In the genomic region with DNA sequence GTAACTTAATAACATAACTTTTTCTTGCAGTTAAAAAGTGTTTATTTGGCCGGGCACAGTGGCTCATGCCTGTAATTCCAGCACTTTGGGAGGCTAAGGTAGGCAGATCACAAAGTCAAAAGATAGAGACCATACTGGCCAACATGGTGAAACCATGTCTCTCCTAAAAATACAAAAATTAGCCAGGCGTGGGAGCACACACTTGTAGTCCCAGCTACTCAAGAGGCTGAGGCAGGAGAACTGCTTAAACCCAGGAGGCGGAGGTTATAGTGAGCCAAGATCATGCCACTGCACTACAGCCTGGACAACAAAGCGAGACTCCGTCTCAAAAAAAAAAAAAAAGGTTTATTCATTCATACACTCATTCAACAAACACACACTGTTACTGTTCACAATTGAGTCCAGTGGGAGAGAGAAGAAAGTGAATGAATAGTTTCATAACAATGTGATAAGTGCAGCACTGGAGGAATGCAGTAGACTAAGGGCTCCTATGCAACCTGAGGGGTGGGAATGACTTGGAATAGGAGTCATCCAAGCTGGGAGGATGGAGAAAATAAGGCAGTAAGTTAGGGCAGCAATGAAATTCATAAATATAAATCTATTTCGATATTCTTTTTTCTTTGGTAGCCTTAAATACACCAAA, we compare ENCODE assay signal across 11 cellular contexts. TPM values are rescaled to one million over a fixed set of nuclear protein-coding genes. Genes with fewer than 3 reads are reported as not detected.
DNase-seq lines count a peak whose midpoint lies in the region; ATAC-seq and TF ChIP-seq lines count a peak whose summit lies in the region.
"Had no signal": no experiment of that assay in that cellular context is flagged by ENCODE, and none has a peak within 500 bp of the region (broad histone marks: within the 10 kb centered on the region; RNA-seq: fewer than 3 reads in every experiment).

No MANE protein-coding gene starts in this region.

- peaks cover 71% of the 10 kb centered on the region for H3K4me1 Mint-ChIP-seq in activated naive CD4-positive, alpha-beta T cell treated with anti-CD3 and anti-CD28 coated beads for 36 hours (ENCODE audit: low read depth)
- H3K4me1 Mint-ChIP-seq in immature natural killer cell: peaks cover 62 to 66% of the 10 kb centered on the region in 2 donors

- intact Hi-C loops in activated naive CD4-positive, alpha-beta T cell treated with anti-CD3 and anti-CD28 coated beads for 36 hours (cut with micrococcal nuclease): loop anchor here (5.0 kb wide), 2 partner anchors 37 to 832 kb away; no protein-coding TSS in a partner anchor
- intact Hi-C loops in left lung (cut with DNase I) (no loop called here), posterior vena cava (cut with DNase I) (loop anchor here in 1 of 2 donors (10.0 kb wide), 1 partner anchor 276 kb away; no protein-coding TSS in a partner anchor)

- H3K27ac Mint-ChIP-seq in activated naive CD4-positive, alpha-beta T cell treated with anti-CD3 and anti-CD28 coated beads for 36 hours: peak overlapping the region; percentile 97
- H3K27ac Mint-ChIP-seq in immature natural killer cell: peak overlapping the region; percentile 95 to 100 (median 100)

- H3K4me1 ChIP-seq in thymus (ENCODE audit: control insufficient read depth, insufficient read depth, low read length): peaks cover 52% of the 10 kb centered on the region
- peaks cover 0 to 51% of the 10 kb centered on the region in 2 donors for H3K4me1 ChIP-seq in left lung
- H3K4me1 ChIP-seq in smooth muscle cell (ENCODE audit: low read depth): peaks cover 14% of the 10 kb centered on the region

- H3K27me3 ChIP-seq in SU-DHL-6 (ENCODE audit: low read length) (no peaks in the 10 kb centered on the region), thymus (ENCODE audit: control insufficient read depth, insufficient read depth) (no peaks in the 10 kb centered on the region), left lung (no peaks in the 10 kb centered on the region), smooth muscle cell (ENCODE audit: low read depth) (no peaks in the 10 kb centered on the region)
- H3K27me3 ChIP-seq: neutrophil had no signal

- H3K9me3 Mint-ChIP-seq in activated naive CD4-positive, alpha-beta T cell treated with anti-CD3 and anti-CD28 coated beads for 36 hours: no peaks in the 10 kb centered on the region
- H3K9me3 Mint-ChIP-seq in immature natural killer cell: no peaks in the 10 kb centered on the region

- DNase-seq in activated naive CD4-positive, alpha-beta T cell treated with anti-CD3 and anti-CD28 coated beads for 36 hours: no peak
- DNase-seq in activated naive CD4-positive, alpha-beta T cell treated with Interleukin-2 at 50 U/mL for 16 hours: no peak
- DNase-seq in immature natural killer cell: no peak
- DNase-seq in left lung: no peak
- DNase-seq in smooth muscle cell (lab: John Stamatoyannopoulos, UW; ENCODE audit: unreplicated experiment): no peak
- no peak for DNase-seq in posterior vena cava (ENCODE audit: low spot score)
- DNase-seq: left colon, NCI-H1694 treated with DMSO at 0.1 percent for 48 hours had no signal

- H3K9ac ChIP-seq in SU-DHL-6 (ENCODE audit: low read length) (peak overlapping the region; percentile 62), smooth muscle cell (ENCODE audit: low read depth) (no peak overlapping the region)

- H3K9me3 ChIP-seq in SU-DHL-6 (ENCODE audit: insufficient read depth, low read length): no peaks in the 10 kb centered on the region
- no peaks in the 10 kb centered on the region for H3K9me3 ChIP-seq in thymus (ENCODE audit: control insufficient read depth)
- no peaks in the 10 kb centered on the region for H3K9me3 ChIP-seq in left lung
- H3K9me3 ChIP-seq in smooth muscle cell (replicated peaks; ENCODE audit: low read depth): no peaks in the 10 kb centered on the region
- H3K9me3 ChIP-seq: neutrophil had no signal

- no peaks in the 10 kb centered on the region for H3K9me2 ChIP-seq in SU-DHL-6 (replicated peaks; ENCODE audit: insufficient read depth, low read length)

- peak overlapping the region; percentile 32 for H3K4me3 ChIP-seq in SU-DHL-6 (ENCODE audit: insufficient read depth, low read length, poor library complexity, severe bottlenecking)
- peak overlapping the region; percentile 49 for H3K4me3 ChIP-seq in thymus (ENCODE audit: low read length)
- H3K4me3 ChIP-seq in left lung: no peak overlapping the region
- H3K4me3 ChIP-seq in smooth muscle cell: no peak overlapping the region

- H3K79me2 ChIP-seq in SU-DHL-6 (ENCODE audit: insufficient read depth, low read length) (peaks cover 32% of the 10 kb centered on the region), smooth muscle cell (ENCODE audit: low read depth) (peaks cover 23% of the 10 kb centered on the region)

- H4K20me1 ChIP-seq in SU-DHL-6 (ENCODE audit: low read depth, low read length) (no peaks in the 10 kb centered on the region), smooth muscle cell (ENCODE audit: low read depth) (peaks cover 51% of the 10 kb centered on the region)

- no peak for ATAC-seq in left lung

- CTCF ChIA-PET in activated naive CD4-positive, alpha-beta T cell treated with anti-CD3 and anti-CD28 coated beads for 36 hours (lab: Charles Lee): interaction anchor here (0.6 to 7.6 kb wide), 58 partner anchors 9 to 846 kb away, joined by 3 to 149 read pairs (median 6); a partner anchor contains a TSS

- no peak for TF ChIP-seq CTCF in SU-DHL-6 (IDR thresholded peaks at IDR 0.05; ENCODE audit: insufficient read depth, low read length, poor library complexity, severe bottlenecking)
- TF ChIP-seq CTCF in left lung (IDR thresholded peaks at IDR 0.05): no peak
- TF ChIP-seq CTCF in smooth muscle cell (IDR thresholded peaks at IDR 0.05; ENCODE audit: borderline replicate concordance, insufficient read depth, poor library complexity, severe bottlenecking): no peak

- 75% methylated on average over 6 of the region's 6 CpGs for WGBS in thymus
- WGBS in smooth muscle cell (ENCODE audit: low lambda C conversion rate): 98% methylated on average over 6 of the region's 6 CpGs

- H3K27ac ChIP-seq in SU-DHL-6 (ENCODE audit: low read depth, low read length) (peak overlapping the region; percentile 95), thymus (ENCODE audit: low read depth) (peak overlapping the region; percentile 94), left lung (peak overlapping the region in 1 of 2 donors; percentile 39), smooth muscle cell (ENCODE audit: low read depth) (no peak overlapping the region)
- H3K27ac ChIP-seq: neutrophil had no signal

- H3K27me3 Mint-ChIP-seq in activated naive CD4-positive, alpha-beta T cell treated with anti-CD3 and anti-CD28 coated beads for 36 hours (ENCODE audit: low read depth): no peaks in the 10 kb centered on the region
- peaks cover 0 to 15% (median 0%) of the 10 kb centered on the region in 3 donors for H3K27me3 Mint-ChIP-seq in immature natural killer cell (ENCODE audit: low read depth in 3 of 3)

- H3K4me2 ChIP-seq in SU-DHL-6 (ENCODE audit: low read depth, low read length, poor library complexity, severe bottlenecking): peak overlapping the region; percentile 92
- H3K4me2 ChIP-seq in smooth muscle cell: no peak overlapping the region

- H3K4me3 Mint-ChIP-seq in activated naive CD4-positive, alpha-beta T cell treated with anti-CD3 and anti-CD28 coated beads for 36 hours: peak overlapping the region; percentile 85
- H3K4me3 Mint-ChIP-seq in immature natural killer cell: peak overlapping the region; percentile 56 to 81 (median 73)

- H3K36me3 ChIP-seq in SU-DHL-6 (ENCODE audit: low read length) (peaks cover 7% of the 10 kb centered on the region; the same call in 1 of the 2 replicates), thymus (ENCODE audit: control insufficient read depth, insufficient read depth) (peaks cover 24% of the 10 kb centered on the region), left lung (peaks cover 0 to 87% of the 10 kb centered on the region in 2 donors), smooth muscle cell (ENCODE audit: low read depth) (peaks cover 7% of the 10 kb centered on the region)

- no peak overlapping the region for H2AFZ ChIP-seq in SU-DHL-6 (ENCODE audit: low read depth, low read length, severe bottlenecking)
- H2AFZ ChIP-seq in smooth muscle cell (ENCODE audit: low read depth): no peak overlapping the region

- H3K36me3 Mint-ChIP-seq in activated naive CD4-positive, alpha-beta T cell treated with anti-CD3 and anti-CD28 coated beads for 36 hours (ENCODE audit: low read depth): peaks cover 67% of the 10 kb centered on the region
- H3K36me3 Mint-ChIP-seq in immature natural killer cell: peaks cover 16 to 21% (median 19%) of the 10 kb centered on the region in 3 donors

- H3F3A ChIP-seq in SU-DHL-6 (ENCODE audit: insufficient read depth) (peaks cover 82% of the 10 kb centered on the region), smooth muscle cell (ENCODE audit: low read depth) (peaks cover 12% of the 10 kb centered on the region)

RNA-seq across cellular contexts. Expression of a gene that starts 19.8 kb away (rescaled TPM):
- total RNA-seq in activated naive CD4-positive, alpha-beta T cell treated with anti-CD3 and anti-CD28 coated beads for 36 hours: 100 to 1,000 TPM; 219 to 226 TPM
- polyA plus RNA-seq in immature natural killer cell (100 to 1,000 TPM; 602 to 622 (median 602) TPM), thymus (237 TPM), smooth muscle cell (519 and 571 TPM in 2 replicates)
- total RNA-seq in left lung (100 to 1,000 TPM; 220 to 251 TPM), smooth muscle cell (473 and 533 TPM in 2 replicates), posterior vena cava (100 to 1,000 TPM; 160 to 182 TPM)

RNA-seq across cellular contexts. Expression of a gene that starts 28.9 kb away (rescaled TPM):
- total RNA-seq in activated naive CD4-positive, alpha-beta T cell treated with anti-CD3 and anti-CD28 coated beads for 36 hours: 10 to 100 TPM; 11.1 to 11.9 TPM
- 10 to 100 TPM; 16.2 to 37.5 (median 30.8) TPM for polyA plus RNA-seq in immature natural killer cell
- polyA plus RNA-seq in thymus: 9.3 TPM
- total RNA-seq in left lung: 10 to 100 TPM; 33.6 to 51.0 TPM
- 9.7 and 10.5 TPM in 2 replicates for total RNA-seq in smooth muscle cell
- polyA plus RNA-seq in smooth muscle cell: 13.9 and 24.1 TPM in 2 replicates
- total RNA-seq in posterior vena cava: 10 to 100 TPM; 31.2 to 36.7 TPM

Comparison
In these comparisons a context has a peak if more than half of its experiments do, and no peak if none do; other contexts are left out.
1. H3K4me3 ChIP-seq: peak in SU-DHL-6 (single experiment) and thymus (single experiment); none in left lung (0 of 2) and smooth muscle cell (single experiment).